ENCODE assay signal across 17 cellular contexts in the genomic region with DNA sequence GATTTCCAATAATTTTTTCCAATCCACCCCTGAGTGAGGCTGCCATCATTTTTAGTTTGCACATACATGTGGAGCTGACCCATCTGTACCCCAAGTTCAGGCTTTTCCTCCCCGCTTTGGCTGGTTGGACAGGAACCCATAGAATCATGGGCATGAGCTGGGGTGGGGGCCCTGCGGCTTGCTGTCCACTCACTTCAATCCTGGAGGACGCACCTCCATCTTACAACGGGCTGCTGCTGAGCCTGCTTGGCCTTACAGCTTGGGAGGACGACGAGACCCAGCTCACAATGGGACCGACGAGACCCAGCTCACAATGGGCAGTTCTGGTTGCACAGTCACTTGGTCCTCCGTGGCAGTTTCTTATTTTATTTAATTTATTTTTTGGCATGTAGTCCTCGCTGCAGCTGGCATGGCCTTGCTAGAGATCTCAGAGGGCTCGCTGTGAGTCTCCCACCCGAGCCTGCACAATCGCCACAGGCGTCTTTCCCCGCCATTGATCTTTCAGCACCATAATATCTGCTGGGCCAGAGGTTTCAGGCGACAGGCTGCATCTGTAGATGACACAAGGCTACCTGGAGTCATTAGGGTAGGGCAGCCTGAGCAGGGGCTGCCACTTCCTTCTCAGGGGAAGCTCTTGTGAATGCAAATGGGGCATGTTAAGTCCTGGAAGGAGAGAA. TPM values are rescaled to one million over a fixed set of nuclear protein-coding genes. Genes with fewer than 3 reads are reported as not detected.
"Had no signal": no experiment of that assay in that cellular context is flagged by ENCODE, and none has a peak within 500 bp of the region (broad histone marks: within the 10 kb centered on the region; RNA-seq: fewer than 3 reads in every experiment).

No MANE protein-coding gene starts in this region.

- DNase-seq: activated CD4-positive, alpha-beta T cell treated with anti-CD3 and anti-CD28 coated beads, Interleukin-2, amount 50 U/mL, for 4 hours; activated CD4-positive, CD25-positive, alpha-beta regulatory T cell treated with anti-CD3 and anti-CD28 coated beads, Interleukin-2, amount 50 U/mL, for 72 hours; activated naive CD8-positive, alpha-beta T cell treated with anti-CD3 and anti-CD28 coated beads for 36 hours; body of pancreas; effector memory CD8-positive, alpha-beta T cell; immature natural killer cell; lower lobe of right lung; midbrain; T-helper 9 cell had no signal

- H3K36me3 Mint-ChIP-seq: activated naive CD8-positive, alpha-beta T cell treated with anti-CD3 and anti-CD28 coated beads for 36 hours; immature natural killer cell; stimulated activated effector memory CD8-positive, alpha-beta T cell treated with anti-CD3 and anti-CD28 coated beads, Interleukin-12 subunit alpha, Interleukin-12 subunit beta, amount 100 ng/mL, for 72 hours had no signal

- H3K4me3 ChIP-seq: body of pancreas, lower lobe of right lung, thoracic aorta had no signal

- H3K4me1 ChIP-seq: lower lobe of right lung had no signal

- H3K9me3 ChIP-seq: body of pancreas, lower lobe of right lung, thoracic aorta had no signal

- H3K4me3 Mint-ChIP-seq: activated naive CD8-positive, alpha-beta T cell treated with anti-CD3 and anti-CD28 coated beads for 36 hours; central memory CD8-positive, alpha-beta T cell; dendritic cell treated with granulocyte-macrophage colony-stimulating factor and Interleukin-4, amounts not matched to agents 40 ng/mL and 50 ng/mL, for 4 days; effector memory CD8-positive, alpha-beta T cell; immature natural killer cell; stimulated activated effector memory CD8-positive, alpha-beta T cell treated with anti-CD3 and anti-CD28 coated beads, Interleukin-12 subunit alpha, Interleukin-12 subunit beta, amount 100 ng/mL, for 72 hours had no signal

- FAIRE-seq: frontal cortex, urothelium cell line had no signal

- H3K27ac Mint-ChIP-seq: activated naive CD8-positive, alpha-beta T cell treated with anti-CD3 and anti-CD28 coated beads for 36 hours; dendritic cell treated with granulocyte-macrophage colony-stimulating factor and Interleukin-4, amounts not matched to agents 40 ng/mL and 50 ng/mL, for 4 days; effector memory CD8-positive, alpha-beta T cell; stimulated activated effector memory CD8-positive, alpha-beta T cell treated with anti-CD3 and anti-CD28 coated beads, Interleukin-12 subunit alpha, Interleukin-12 subunit beta, amount 100 ng/mL, for 72 hours had no signal

- H3K36me3 ChIP-seq: lower lobe of right lung, thoracic aorta had no signal

- H3K27ac ChIP-seq: body of pancreas, epithelial cell of prostate, lower lobe of right lung, thoracic aorta had no signal

- H3K9me3 Mint-ChIP-seq: activated naive CD8-positive, alpha-beta T cell treated with anti-CD3 and anti-CD28 coated beads for 36 hours; central memory CD8-positive, alpha-beta T cell; dendritic cell treated with granulocyte-macrophage colony-stimulating factor and Interleukin-4, amounts not matched to agents 40 ng/mL and 50 ng/mL, for 4 days; effector memory CD8-positive, alpha-beta T cell; immature natural killer cell; stimulated activated effector memory CD8-positive, alpha-beta T cell treated with anti-CD3 and anti-CD28 coated beads, Interleukin-12 subunit alpha, Interleukin-12 subunit beta, amount 100 ng/mL, for 72 hours had no signal

RNA-seq across cellular contexts. Expression of a gene that starts 19.6 kb away (rescaled TPM):
- total RNA-seq: pulmonary artery endothelial cell had no signal
